ENCODE assay signal across 14 cellular contexts in the genomic region with DNA sequence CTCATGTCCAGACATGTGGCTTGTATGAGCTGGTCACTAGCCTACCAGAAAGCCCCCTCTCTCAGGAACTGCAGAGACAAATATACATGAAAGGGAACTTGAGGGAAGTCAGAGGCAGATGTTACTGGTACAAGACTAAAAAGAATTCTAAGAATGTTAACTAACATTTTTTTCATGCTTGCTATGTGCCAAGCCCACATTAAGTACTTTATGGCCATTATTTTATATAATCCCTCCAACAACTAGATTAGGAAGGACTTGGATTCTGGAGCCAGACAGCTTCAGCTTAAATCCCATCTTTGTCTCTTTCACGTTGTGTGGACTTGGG. TPM values are rescaled to one million over a fixed set of nuclear protein-coding genes. Genes with fewer than 3 reads are reported as not detected.
DNase-seq lines count a peak whose midpoint lies in the region; ATAC-seq, FAIRE-seq and TF ChIP-seq lines count a peak whose summit lies in the region.
"Had no signal": no experiment of that assay in that cellular context is flagged by ENCODE, and none has a peak within 500 bp of the region (broad histone marks: within the 10 kb centered on the region; RNA-seq: fewer than 3 reads in every experiment).

No MANE protein-coding gene starts in this region.

- no peak for TF ChIP-seq POLR2A in A549 (IDR thresholded peaks at IDR 0.05; ENCODE audit: low read length)

- no peak overlapping the region; a peak in 1 of 7 replicates for H3K27ac Mint-ChIP-seq in H9
- H3K27ac Mint-ChIP-seq in activated B cell treated with CpG ODN at 0.5 μM for 24 hours, result peak overlapping the region; percentile 93
- peak overlapping the region; percentile 93 for H3K27ac Mint-ChIP-seq in memory B cell
- H3K27ac Mint-ChIP-seq: activated T-helper 2 cell treated with anti-CD3 and anti-CD28 coated beads, Interferon-gamma antibody, Interleukin-2, Interleukin-4, amounts not matched to agents 10 μg/mL and 5 μg/mL and 100 μg/mL, durations not matched to agents 14 hours and 24 hours and 36 hours had no signal

- H2BK20ac ChIP-seq in H9 (ENCODE audit: low read depth, low read length, poor library complexity, severe bottlenecking), result no peak overlapping the region

- H2AFZ ChIP-seq in H9 (ENCODE audit: low read length), result no peak overlapping the region

- no peak for FAIRE-seq in A549 (lab: Jason Lieb, UNC)
- no peak for FAIRE-seq in kidney (lab: Jason Lieb, UNC)
- FAIRE-seq: frontal cortex had no signal

- no peak overlapping the region for H2BK5ac ChIP-seq in H9 (ENCODE audit: insufficient read length, low read length)

- no peak overlapping the region for H3K56ac ChIP-seq in H9 (ENCODE audit: insufficient read length, low read depth, low read length)

- no peak overlapping the region for H3T11ph ChIP-seq in H9 (ENCODE audit: low read length)

- H3K9me3 ChIP-seq in A549 (no peaks in the 10 kb centered on the region), H9 (ENCODE audit: control insufficient read depth, low read depth, low read length) (no peaks in the 10 kb centered on the region), kidney (ENCODE audit: control insufficient read depth in 1 of 2, low read length in 2 of 2) (no peaks in the 10 kb centered on the region)
- H3K9me3 ChIP-seq: left lung had no signal

- 26% methylated on average over 1 of the region's 1 CpG for WGBS in A549 (ENCODE audit: missing lambda C conversion rate)
- WGBS in H9 (ENCODE audit: extremely low coverage, insufficient read length, low lambda C conversion rate), result no CpG with 5 or more reads among the region's 1 CpG

- no peaks in the 10 kb centered on the region for H3K23me2 ChIP-seq in H9 (ENCODE audit: insufficient read length, low read depth, low read length, poor library complexity, severe bottlenecking)

- H3K9ac ChIP-seq in H9 (ENCODE audit: extremely low read depth, insufficient read length, low read length), result no peak overlapping the region
- H3K9ac ChIP-seq in kidney (ENCODE audit: low read length in 2 of 2), result no peak overlapping the region

- H3K9me3 Mint-ChIP-seq in H9 (no peaks in the 10 kb centered on the region), activated B cell treated with CpG ODN at 0.5 μM for 24 hours (no peaks in the 10 kb centered on the region), memory B cell (no peaks in the 10 kb centered on the region)
- H3K9me3 Mint-ChIP-seq: activated T-helper 2 cell treated with anti-CD3 and anti-CD28 coated beads, Interferon-gamma antibody, Interleukin-2, Interleukin-4, amounts not matched to agents 10 μg/mL and 5 μg/mL and 100 μg/mL, durations not matched to agents 14 hours and 24 hours and 36 hours had no signal

- no peak for TF ChIP-seq RAD21 in A549 (conservative IDR thresholded peaks at IDR 0.05 in 1 of 2, IDR thresholded peaks at IDR 0.05 in 1 of 2)

- H3K4ac ChIP-seq in H9 (ENCODE audit: low read depth, low read length), result no peak overlapping the region

- POLR2A ChIA-PET in A549 (lab: Yijun Ruan, JAX), result no interaction called here
- POLR2A ChIA-PET in activated B cell treated with CpG ODN at 0.5 μM for 24 hours (lab: Charles Lee), result interaction anchor here (1.1 to 4.3 kb wide), 5 partner anchors 9 to 143 kb away, joined by 5 to 38 read pairs (median 9); a partner anchor contains a TSS

- H3K18ac ChIP-seq in H9 (ENCODE audit: insufficient read length, low read depth, low read length), result peak overlapping the region; percentile 9

- ATAC-seq in A549, result peak in 1 of 2 experiments; percentile 30; a peak in 2 of 6 replicates
- no peak for ATAC-seq in activated B cell treated with CpG ODN at 0.5 μM for 24 hours (ENCODE audit: low read depth)
- ATAC-seq in memory B cell (ENCODE audit: low read depth), result no peak
- no peak for ATAC-seq in HG03432 (IDR thresholded peaks at IDR 0.05; ENCODE audit: unreplicated experiment)
- ATAC-seq in GM19328 (IDR thresholded peaks at IDR 0.05; ENCODE audit: unreplicated experiment), result no peak
- ATAC-seq in HG03354 (IDR thresholded peaks at IDR 0.05; ENCODE audit: poor library complexity, severe bottlenecking, unreplicated experiment), result no peak

- DNase-seq in A549 (ENCODE audit: low read depth in 1 of 2, low spot score in 1 of 2) (no peak), H9 (no peak), activated B cell treated with CpG ODN at 0.5 μM for 24 hours (no peak), memory B cell (ENCODE audit: low spot score in 2 of 2) (no peak), kidney (no peak)
- DNase-seq: cortex of kidney, GF-D8, left lung, NCI-H2029 had no signal

- CTCF ChIA-PET in A549 (lab: Yijun Ruan, JAX), result interaction anchor here (0.9 to 1.0 kb wide), 2 partner anchors 56 to 151 kb away, joined by 3 read pairs; no protein-coding TSS in a partner anchor
- CTCF ChIA-PET in activated B cell treated with CpG ODN at 0.5 μM for 24 hours (lab: Charles Lee), result interaction anchor here (0.7 to 2.0 kb wide), 4 partner anchors 12 to 152 kb away, joined by 3 to 10 read pairs (median 6); a partner anchor contains a TSS

- peaks cover 27% of the 10 kb centered on the region for H3K4me1 ChIP-seq in A549
- peaks cover 14% of the 10 kb centered on the region for H3K4me1 ChIP-seq in H9 (ENCODE audit: insufficient read depth, low read length)
- H3K4me1 ChIP-seq in kidney (ENCODE audit: control insufficient read depth in 1 of 2, insufficient read depth in 1 of 2, low read depth in 1 of 2, low read length in 2 of 2), result peaks cover 4 to 6% of the 10 kb centered on the region in 2 donors

- no peak for TF ChIP-seq EP300 in A549 (IDR thresholded peaks at IDR 0.05)

- H3K79me1 ChIP-seq in H9 (ENCODE audit: insufficient read depth, low read depth, low read length, poor library complexity, severe bottlenecking), result no peaks in the 10 kb centered on the region

- intact Hi-C loops in activated B cell treated with CpG ODN at 0.5 μM for 24 hours (cut with micrococcal nuclease) (loop anchor here (5.0 kb wide), 2 partner anchors 241 to 1269 kb away; a partner anchor contains a TSS), kidney (cut with DNase I) (no loop called here)

- no peak overlapping the region for H2BK120ac ChIP-seq in H9 (ENCODE audit: low read depth, low read length, poor library complexity, severe bottlenecking)

- no peaks in the 10 kb centered on the region for H3K27me3 ChIP-seq in H9 (ENCODE audit: insufficient read depth, low read length)
- H3K27me3 ChIP-seq: left lung had no signal

- no peak for TF ChIP-seq CTCF in A549 (IDR thresholded peaks at IDR 0.05)
- no peak for TF ChIP-seq CTCF in H9 (conservative IDR thresholded peaks at IDR 0.05)
- TF ChIP-seq CTCF in activated B cell treated with CpG ODN at 0.5 μM for 24 hours (IDR thresholded peaks at IDR 0.05), result no peak
- TF ChIP-seq CTCF in kidney (IDR thresholded peaks at IDR 0.05; ENCODE audit: borderline replicate concordance, extremely low read depth, insufficient read depth), result no peak

- no peak overlapping the region for H2AK5ac ChIP-seq in H9 (ENCODE audit: insufficient read length, low read length)

- H3K4me3 Mint-ChIP-seq in H9 (no peak overlapping the region), activated B cell treated with CpG ODN at 0.5 μM for 24 hours (peak overlapping the region; percentile 66), memory B cell (no peak overlapping the region)

- peaks cover 38 to 60% (median 39%) of the 10 kb centered on the region in 3 experiments for H3K36me3 Mint-ChIP-seq in H9 (ENCODE audit: insufficient read depth in 1 of 3, low read depth in 3 of 3)
- H3K36me3 Mint-ChIP-seq in activated B cell treated with CpG ODN at 0.5 μM for 24 hours (ENCODE audit: low read depth), result peaks cover 33% of the 10 kb centered on the region
- peaks cover 14% of the 10 kb centered on the region for H3K36me3 Mint-ChIP-seq in memory B cell

- H3K27ac ChIP-seq in A549, result peak overlapping the region in 1 of 2 experiments; percentile 23; a peak in 3 of 6 replicates
- H3K27ac ChIP-seq in H9 (ENCODE audit: insufficient read length, low read depth, low read length), result no peak overlapping the region
- H3K27ac ChIP-seq in kidney (ENCODE audit: low read depth in 2 of 2, low read length in 2 of 2), result no peak overlapping the region

- no peak overlapping the region for H3K14ac ChIP-seq in H9 (ENCODE audit: insufficient read depth, low read length)

- H3K4me2 ChIP-seq in A549 (peak overlapping the region; percentile 49), H9 (ENCODE audit: insufficient read depth, insufficient read length, low read length) (no peak overlapping the region)

- H2BK15ac ChIP-seq in H9 (ENCODE audit: low read depth, low read length), result no peak overlapping the region

- H3K4me1 Mint-ChIP-seq in H9 (peaks cover 37 to 49% of the 10 kb centered on the region in 2 experiments), activated B cell treated with CpG ODN at 0.5 μM for 24 hours (peaks cover 91% of the 10 kb centered on the region), memory B cell (peaks cover 63% of the 10 kb centered on the region)

- H4K5ac ChIP-seq in H9 (ENCODE audit: insufficient read length, low read depth, low read length), result no peak overlapping the region

- H2BK12ac ChIP-seq in H9 (ENCODE audit: insufficient read length, low read depth, low read length), result no peak overlapping the region

- no peaks in the 10 kb centered on the region for H3K36me3 ChIP-seq in kidney (ENCODE audit: control insufficient read depth in 1 of 2, insufficient read depth in 2 of 2, low read length in 2 of 2)
- H3K36me3 ChIP-seq: left lung had no signal

- H4K20me1 ChIP-seq in H9 (ENCODE audit: control insufficient read depth, insufficient read depth, insufficient read length), result no peaks in the 10 kb centered on the region

- no peak overlapping the region for H4K8ac ChIP-seq in H9 (replicated peaks; ENCODE audit: insufficient read length, low read depth, low read length)

- H3K23ac ChIP-seq in H9 (ENCODE audit: insufficient read length, low read depth, low read length), result no peak overlapping the region

- no peak overlapping the region for H3K4me3 ChIP-seq in A549
- H3K4me3 ChIP-seq in kidney (ENCODE audit: low read length in 2 of 2), result no peak overlapping the region
- H3K4me3 ChIP-seq: left lung had no signal

- H3K27me3 Mint-ChIP-seq in H9 (ENCODE audit: low read depth), result no peaks in the 10 kb centered on the region
- no peaks in the 10 kb centered on the region for H3K27me3 Mint-ChIP-seq in activated B cell treated with CpG ODN at 0.5 μM for 24 hours
- no peaks in the 10 kb centered on the region for H3K27me3 Mint-ChIP-seq in memory B cell

- peaks cover 11% of the 10 kb centered on the region; the same call in 1 of the 2 replicates for H3K79me2 ChIP-seq in H9 (ENCODE audit: insufficient read depth, low read length)

- H4K91ac ChIP-seq in H9 (ENCODE audit: insufficient read length, low read depth, low read length), result no peak overlapping the region

TF ChIP-seq in A549, 52 proteins besides CTCF, POLR2A, EP300 and RAD21 (continues in another document):
- no peak for TF ChIP-seq HEYL (CRISPR knock-in tag; IDR thresholded peaks at IDR 0.05)

RNA-seq across cellular contexts. Expression of a gene that starts 24.6 kb away (rescaled TPM):
- polyA plus RNA-seq in A549 (2011; rRNA removed), result 2.0 TPM in 2 replicates
- polyA plus RNA-seq in A549 (2012; cell fraction: cytosol; rRNA removed), result 0.93 and 1.2 TPM in 2 replicates
- polyA plus RNA-seq in A549 (2012; cell fraction: nucleus; rRNA removed), result 0.83 and 0.86 TPM in 2 replicates
- 1.3 to 1.7 TPM (median 1.3 TPM) in 3 replicates for polyA plus RNA-seq in A549 (2017; fragmentation: RNase III; extraction: RNeasy Plus Mini Kit Qiagen cat#74134 plus additional on column Dnase treatment)
- polyA minus RNA-seq in A549 (2011; rRNA and poly(A)+ RNA removed), result 1.3 and 2.0 TPM in 2 replicates
- 17.4 and 17.7 TPM in 2 replicates for total RNA-seq in H9 (2021)
- 11.1 and 12.4 TPM in 2 replicates for total RNA-seq in activated B cell treated with CpG ODN at 0.5 μM for 24 hours
- 5.2 TPM for total RNA-seq in kidney
- polyA plus RNA-seq in kidney (ENCODE audit: insufficient read depth, low read depth, low replicate concordance), result 2.6 TPM

Comparison
In these comparisons a context has a peak if more than half of its experiments do, and no peak if none do; other contexts are left out.
1. H3K27ac Mint-ChIP-seq: peak in activated B cell treated with CpG ODN at 0.5 μM for 24 hours (single experiment) and memory B cell (single experiment); none in H9 (0 of 3).